In the genomic region with DNA sequence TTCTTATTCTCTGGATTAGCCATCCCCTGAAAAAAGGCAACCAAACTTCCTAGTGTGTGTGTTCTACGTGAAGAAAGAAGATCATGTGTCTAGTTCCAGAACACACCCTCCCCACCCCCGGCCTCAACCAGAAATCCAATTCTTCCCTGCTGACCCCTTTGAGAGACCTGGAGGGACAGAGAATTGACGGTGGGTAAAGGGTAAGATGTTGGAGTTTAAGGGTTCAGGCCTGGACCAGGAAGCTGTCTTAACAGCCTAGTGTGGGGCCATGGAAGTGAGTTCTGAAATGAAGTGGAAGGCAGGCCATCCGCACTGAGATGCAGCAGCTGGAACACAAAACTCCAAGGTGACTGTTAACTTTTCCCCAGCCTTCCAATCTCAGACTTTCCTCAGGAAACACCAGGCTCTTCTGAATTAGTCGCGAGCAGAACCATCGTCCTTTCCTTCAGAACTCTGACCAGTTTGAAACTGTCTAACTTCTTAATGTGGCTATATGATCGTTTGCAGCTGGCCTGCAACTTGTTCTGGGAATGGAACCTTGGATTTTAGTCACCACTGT, we compare ENCODE assay signal across 8 cellular contexts. TPM values are rescaled to one million over a fixed set of nuclear protein-coding genes. Genes with fewer than 3 reads are reported as not detected.
A peak's percentile ranks its signal among the peaks of the same experiment; 100 is the strongest.
DNase-seq lines count a peak whose midpoint lies in the region; ATAC-seq, FAIRE-seq and TF ChIP-seq lines count a peak whose summit lies in the region.

No MANE protein-coding gene starts in this region.

- H3K4me2 ChIP-seq in DND-41 (ENCODE audit: insufficient read depth, low read length), result peak overlapping the region; percentile 66

- H3K4me1 ChIP-seq in DND-41 (ENCODE audit: insufficient read depth, low read length), result peaks cover 36% of the 10 kb centered on the region
- peaks cover 68% of the 10 kb centered on the region for H3K4me1 ChIP-seq in SJSA1 (replicated peaks)
- H3K4me1 ChIP-seq in esophagus muscularis mucosa, result peaks cover 19 to 46% (median 41%) of the 10 kb centered on the region in 4 donors
- peaks cover 9 to 33% (median 12%) of the 10 kb centered on the region in 3 donors for H3K4me1 ChIP-seq in pancreas

- H3K36me3 ChIP-seq in DND-41 (ENCODE audit: insufficient read depth, low read length) (peaks cover 41% of the 10 kb centered on the region), SJSA1 (peaks cover 41% of the 10 kb centered on the region), esophagus muscularis mucosa (peaks cover 28 to 35% (median 33%) of the 10 kb centered on the region in 4 donors), pancreas (peaks cover 0 to 30% (median 28%) of the 10 kb centered on the region in 3 donors)

- H3K9me3 ChIP-seq in DND-41 (ENCODE audit: insufficient read depth, low read length, severe bottlenecking) (no peaks in the 10 kb centered on the region), SJSA1 (replicated peaks) (no peaks in the 10 kb centered on the region), esophagus muscularis mucosa (no peaks in the 10 kb centered on the region), pancreas (no peaks in the 10 kb centered on the region)

- no peak for DNase-seq in DND-41
- DNase-seq in SJSA1 (ENCODE audit: low read depth in 1 of 2, low spot score in 2 of 2), result no peak
- no peak for DNase-seq in esophagus muscularis mucosa (ENCODE audit: extremely low spot score)
- no peak for DNase-seq in pancreas
- DNase-seq in erythroblast (lab: John Stamatoyannopoulos, UW), result no peak
- no peak for DNase-seq in NCI-H748 (lab: John Stamatoyannopoulos, UW; ENCODE audit: unreplicated experiment)
- no peak for DNase-seq in NCI-H1092 treated with DMSO at 0.1 percent for 48 hours (lab: John Stamatoyannopoulos, UW)

- ATAC-seq in DND-41 (ENCODE audit: insufficient read depth, low read depth) (no peak), pancreas (no peak), HG02763 (IDR thresholded peaks at IDR 0.05; ENCODE audit: unreplicated experiment) (no peak)

- no peak for FAIRE-seq in pancreas (lab: Jason Lieb, UNC)

- WGBS in esophagus muscularis mucosa, result 31% methylated on average over 8 of the region's 8 CpGs
- WGBS in pancreas, 2 donors, result 47 to 50% methylated on average over 8 of the region's 8 CpGs

- TF ChIP-seq POLR2A in esophagus muscularis mucosa (IDR thresholded peaks at IDR 0.05; ENCODE audit: low read depth) (no peak), erythroblast (IDR thresholded peaks at IDR 0.05; ENCODE audit: low read length) (no peak)

- TF ChIP-seq CTCF in DND-41 (IDR thresholded peaks at IDR 0.05; ENCODE audit: borderline replicate concordance, extremely low read depth, low read length, poor library complexity, severe bottlenecking), result no peak
- TF ChIP-seq CTCF in esophagus muscularis mucosa (IDR thresholded peaks at IDR 0.05), result no peak
- no peak for TF ChIP-seq CTCF in pancreas (IDR thresholded peaks at IDR 0.05)

- peak overlapping the region; percentile 78 for H2AFZ ChIP-seq in DND-41 (ENCODE audit: low read depth, low read length)

- H3K79me2 ChIP-seq in DND-41 (ENCODE audit: insufficient read depth, low read length), result peaks cover 56% of the 10 kb centered on the region

- H3K9ac ChIP-seq in DND-41 (ENCODE audit: low read depth, low read length), result peak overlapping the region; percentile 78

- H3K27ac ChIP-seq in DND-41 (ENCODE audit: low read length) (peak overlapping the region; percentile 71), SJSA1 (peak overlapping the region; percentile 43), esophagus muscularis mucosa (replicated peaks in 1 of 4) (peak overlapping the region; percentile 80 to 85 (median 82)), pancreas (peak overlapping the region; percentile 29 to 76 (median 69))

- H3K4me3 ChIP-seq in DND-41 (ENCODE audit: low read depth in 1 of 2, low read length in 2 of 2) (peak overlapping the region; percentile 67 to 70), SJSA1 (peak overlapping the region; percentile 62), esophagus muscularis mucosa (peak overlapping the region; percentile 70 to 79 (median 71)), pancreas (peak overlapping the region; percentile 60 to 84 (median 66))

- no peak for TF ChIP-seq EP300 in esophagus muscularis mucosa (IDR thresholded peaks at IDR 0.05)

- intact Hi-C loops in esophagus muscularis mucosa (cut with DNase I), result no loop called here
- intact Hi-C loops in pancreas (cut with DNase I), result no loop called here

- no peaks in the 10 kb centered on the region for H3K27me3 ChIP-seq in DND-41 (ENCODE audit: insufficient read depth, low read length, poor library complexity)
- H3K27me3 ChIP-seq in SJSA1 (replicated peaks), result no peaks in the 10 kb centered on the region
- no peaks in the 10 kb centered on the region for H3K27me3 ChIP-seq in esophagus muscularis mucosa
- H3K27me3 ChIP-seq in pancreas, result no peaks in the 10 kb centered on the region

- H4K20me1 ChIP-seq in DND-41 (ENCODE audit: insufficient read depth, low read length), result peaks cover 38% of the 10 kb centered on the region

RNA-seq across cellular contexts. Expression of gene RPL37A, which starts 0.8 kb away (rescaled TPM):
- total RNA-seq in SJSA1 (2014; rRNA removed; shearing (Covaris generic)), result 1,252 and 2,448 TPM in 2 replicates
- total RNA-seq in esophagus muscularis mucosa (1,000 to 10,000 TPM; 1,371 to 1,915 (median 1,581) TPM), pancreas (1,000 to 10,000 TPM; 1,329 to 2,188 (median 1,510) TPM)
- polyA plus RNA-seq in pancreas, result 1,000 to 10,000 TPM; 1,646 to 2,596 TPM
